ENCODE assay signal across 1 cellular context in the genomic region with DNA sequence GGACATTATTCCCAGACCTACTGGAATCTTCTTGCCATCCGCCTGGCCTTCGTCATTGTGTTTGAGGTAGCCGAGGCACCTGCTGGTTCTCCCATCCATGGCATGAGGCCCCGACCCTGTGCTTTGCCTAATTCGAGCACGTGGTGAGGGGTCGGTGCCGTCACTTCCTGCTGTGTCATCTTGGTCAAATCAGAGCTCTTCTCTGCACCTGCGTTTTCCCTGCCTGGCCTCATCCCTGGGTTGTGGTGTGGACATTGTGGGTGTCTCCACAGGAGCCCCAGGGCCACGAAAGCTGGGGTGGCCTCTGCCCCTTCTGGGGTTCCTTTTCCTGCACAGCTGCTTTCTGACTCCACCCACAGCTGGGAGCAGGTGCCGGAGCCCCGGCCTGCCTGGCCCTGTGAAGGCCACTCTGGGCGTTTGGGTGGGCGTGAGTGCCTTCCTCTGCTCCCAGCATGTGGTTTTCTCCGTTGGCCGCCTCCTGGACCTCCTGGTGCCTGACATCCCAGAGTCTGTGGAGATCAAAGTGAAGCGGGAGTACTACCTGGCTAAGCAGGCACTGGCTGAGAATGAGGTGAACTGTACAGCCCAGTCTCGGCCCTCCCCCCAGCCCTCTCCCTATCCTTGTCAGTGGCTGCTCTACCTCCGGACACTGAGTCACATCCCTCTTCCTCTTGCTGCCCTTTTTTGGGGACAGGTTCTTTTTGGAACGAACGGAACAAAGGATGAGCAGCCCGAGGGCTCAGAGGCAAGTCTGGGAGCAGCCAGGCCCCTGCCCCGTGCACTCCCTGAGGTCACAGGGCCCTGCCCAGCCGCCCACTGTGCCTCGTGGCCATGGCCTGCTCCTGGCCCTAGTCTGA.
TF ChIP-seq lines count a peak whose summit lies in the region.

No MANE protein-coding gene starts in this region.

TF ChIP-seq in K562, 482 proteins besides CTCF, POLR2A, EP300 and RAD21:
- no peak for TF ChIP-seq ZMIZ1 (IDR thresholded peaks at IDR 0.05; ENCODE audit: low read depth in 2 of 2, low read length in 2 of 2)
- TF ChIP-seq, protein P1, sequence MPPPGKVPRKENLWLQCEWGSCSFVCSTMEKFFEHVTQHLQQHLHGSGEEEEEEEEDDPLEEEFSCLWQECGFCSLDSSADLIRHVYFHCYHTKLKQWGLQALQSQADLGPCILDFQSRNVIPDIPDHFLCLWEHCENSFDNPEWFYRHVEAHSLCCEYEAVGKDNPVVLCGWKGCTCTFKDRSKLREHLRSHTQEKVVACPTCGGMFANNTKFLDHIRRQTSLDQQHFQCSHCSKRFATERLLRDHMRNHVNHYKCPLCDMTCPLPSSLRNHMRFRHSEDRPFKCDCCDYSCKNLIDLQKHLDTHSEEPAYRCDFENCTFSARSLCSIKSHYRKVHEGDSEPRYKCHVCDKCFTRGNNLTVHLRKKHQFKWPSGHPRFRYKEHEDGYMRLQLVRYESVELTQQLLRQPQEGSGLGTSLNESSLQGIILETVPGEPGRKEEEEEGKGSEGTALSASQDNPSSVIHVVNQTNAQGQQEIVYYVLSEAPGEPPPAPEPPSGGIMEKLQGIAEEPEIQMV (tag; conservative IDR thresholded peaks at IDR 0.05; ENCODE audit: low read depth) = no peak
- TF ChIP-seq, protein P2, sequence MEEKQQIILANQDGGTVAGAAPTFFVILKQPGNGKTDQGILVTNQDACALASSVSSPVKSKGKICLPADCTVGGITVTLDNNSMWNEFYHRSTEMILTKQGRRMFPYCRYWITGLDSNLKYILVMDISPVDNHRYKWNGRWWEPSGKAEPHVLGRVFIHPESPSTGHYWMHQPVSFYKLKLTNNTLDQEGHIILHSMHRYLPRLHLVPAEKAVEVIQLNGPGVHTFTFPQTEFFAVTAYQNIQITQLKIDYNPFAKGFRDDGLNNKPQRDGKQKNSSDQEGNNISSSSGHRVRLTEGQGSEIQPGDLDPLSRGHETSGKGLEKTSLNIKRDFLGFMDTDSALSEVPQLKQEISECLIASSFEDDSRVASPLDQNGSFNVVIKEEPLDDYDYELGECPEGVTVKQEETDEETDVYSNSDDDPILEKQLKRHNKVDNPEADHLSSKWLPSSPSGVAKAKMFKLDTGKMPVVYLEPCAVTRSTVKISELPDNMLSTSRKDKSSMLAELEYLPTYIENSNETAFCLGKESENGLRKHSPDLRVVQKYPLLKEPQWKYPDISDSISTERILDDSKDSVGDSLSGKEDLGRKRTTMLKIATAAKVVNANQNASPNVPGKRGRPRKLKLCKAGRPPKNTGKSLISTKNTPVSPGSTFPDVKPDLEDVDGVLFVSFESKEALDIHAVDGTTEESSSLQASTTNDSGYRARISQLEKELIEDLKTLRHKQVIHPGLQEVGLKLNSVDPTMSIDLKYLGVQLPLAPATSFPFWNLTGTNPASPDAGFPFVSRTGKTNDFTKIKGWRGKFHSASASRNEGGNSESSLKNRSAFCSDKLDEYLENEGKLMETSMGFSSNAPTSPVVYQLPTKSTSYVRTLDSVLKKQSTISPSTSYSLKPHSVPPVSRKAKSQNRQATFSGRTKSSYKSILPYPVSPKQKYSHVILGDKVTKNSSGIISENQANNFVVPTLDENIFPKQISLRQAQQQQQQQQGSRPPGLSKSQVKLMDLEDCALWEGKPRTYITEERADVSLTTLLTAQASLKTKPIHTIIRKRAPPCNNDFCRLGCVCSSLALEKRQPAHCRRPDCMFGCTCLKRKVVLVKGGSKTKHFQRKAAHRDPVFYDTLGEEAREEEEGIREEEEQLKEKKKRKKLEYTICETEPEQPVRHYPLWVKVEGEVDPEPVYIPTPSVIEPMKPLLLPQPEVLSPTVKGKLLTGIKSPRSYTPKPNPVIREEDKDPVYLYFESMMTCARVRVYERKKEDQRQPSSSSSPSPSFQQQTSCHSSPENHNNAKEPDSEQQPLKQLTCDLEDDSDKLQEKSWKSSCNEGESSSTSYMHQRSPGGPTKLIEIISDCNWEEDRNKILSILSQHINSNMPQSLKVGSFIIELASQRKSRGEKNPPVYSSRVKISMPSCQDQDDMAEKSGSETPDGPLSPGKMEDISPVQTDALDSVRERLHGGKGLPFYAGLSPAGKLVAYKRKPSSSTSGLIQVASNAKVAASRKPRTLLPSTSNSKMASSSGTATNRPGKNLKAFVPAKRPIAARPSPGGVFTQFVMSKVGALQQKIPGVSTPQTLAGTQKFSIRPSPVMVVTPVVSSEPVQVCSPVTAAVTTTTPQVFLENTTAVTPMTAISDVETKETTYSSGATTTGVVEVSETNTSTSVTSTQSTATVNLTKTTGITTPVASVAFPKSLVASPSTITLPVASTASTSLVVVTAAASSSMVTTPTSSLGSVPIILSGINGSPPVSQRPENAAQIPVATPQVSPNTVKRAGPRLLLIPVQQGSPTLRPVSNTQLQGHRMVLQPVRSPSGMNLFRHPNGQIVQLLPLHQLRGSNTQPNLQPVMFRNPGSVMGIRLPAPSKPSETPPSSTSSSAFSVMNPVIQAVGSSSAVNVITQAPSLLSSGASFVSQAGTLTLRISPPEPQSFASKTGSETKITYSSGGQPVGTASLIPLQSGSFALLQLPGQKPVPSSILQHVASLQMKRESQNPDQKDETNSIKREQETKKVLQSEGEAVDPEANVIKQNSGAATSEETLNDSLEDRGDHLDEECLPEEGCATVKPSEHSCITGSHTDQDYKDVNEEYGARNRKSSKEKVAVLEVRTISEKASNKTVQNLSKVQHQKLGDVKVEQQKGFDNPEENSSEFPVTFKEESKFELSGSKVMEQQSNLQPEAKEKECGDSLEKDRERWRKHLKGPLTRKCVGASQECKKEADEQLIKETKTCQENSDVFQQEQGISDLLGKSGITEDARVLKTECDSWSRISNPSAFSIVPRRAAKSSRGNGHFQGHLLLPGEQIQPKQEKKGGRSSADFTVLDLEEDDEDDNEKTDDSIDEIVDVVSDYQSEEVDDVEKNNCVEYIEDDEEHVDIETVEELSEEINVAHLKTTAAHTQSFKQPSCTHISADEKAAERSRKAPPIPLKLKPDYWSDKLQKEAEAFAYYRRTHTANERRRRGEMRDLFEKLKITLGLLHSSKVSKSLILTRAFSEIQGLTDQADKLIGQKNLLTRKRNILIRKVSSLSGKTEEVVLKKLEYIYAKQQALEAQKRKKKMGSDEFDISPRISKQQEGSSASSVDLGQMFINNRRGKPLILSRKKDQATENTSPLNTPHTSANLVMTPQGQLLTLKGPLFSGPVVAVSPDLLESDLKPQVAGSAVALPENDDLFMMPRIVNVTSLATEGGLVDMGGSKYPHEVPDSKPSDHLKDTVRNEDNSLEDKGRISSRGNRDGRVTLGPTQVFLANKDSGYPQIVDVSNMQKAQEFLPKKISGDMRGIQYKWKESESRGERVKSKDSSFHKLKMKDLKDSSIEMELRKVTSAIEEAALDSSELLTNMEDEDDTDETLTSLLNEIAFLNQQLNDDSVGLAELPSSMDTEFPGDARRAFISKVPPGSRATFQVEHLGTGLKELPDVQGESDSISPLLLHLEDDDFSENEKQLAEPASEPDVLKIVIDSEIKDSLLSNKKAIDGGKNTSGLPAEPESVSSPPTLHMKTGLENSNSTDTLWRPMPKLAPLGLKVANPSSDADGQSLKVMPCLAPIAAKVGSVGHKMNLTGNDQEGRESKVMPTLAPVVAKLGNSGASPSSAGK (IDR thresholded peaks at IDR 0.05) = no peak
- TF ChIP-seq PTTG1 (tag; IDR thresholded peaks at IDR 0.05; ENCODE audit: low read depth) = no peak
- no peak for TF ChIP-seq RFX7 (CRISPR knock-in tag; IDR thresholded peaks at IDR 0.05)
- TF ChIP-seq SRSF3 (IDR thresholded peaks at IDR 0.05; ENCODE audit: insufficient read depth, low read length) = no peak
- TF ChIP-seq ZNF217 (CRISPR knock-in tag; IDR thresholded peaks at IDR 0.05) = no peak
- TF ChIP-seq ZKSCAN1 (IDR thresholded peaks at IDR 0.05; ENCODE audit: low read depth, low read length) = no peak
- TF ChIP-seq ZNF830 (CRISPR knock-in tag; IDR thresholded peaks at IDR 0.05) = no peak
- TF ChIP-seq NFE2 (IDR thresholded peaks at IDR 0.05; ENCODE audit: low read depth) = peak; percentile 34; the same call in 1 of the 2 replicates
- TF ChIP-seq ZNF699 (CRISPR knock-in tag; IDR thresholded peaks at IDR 0.05; ENCODE audit: insufficient replicate concordance) = no peak
- 0 out of 2 replicates have a peak, but pooled peaks have one; percentile 5 for TF ChIP-seq RBFOX2 (IDR thresholded peaks at IDR 0.05; ENCODE audit: low read depth, low read length)
- TF ChIP-seq POLR2H (tag; IDR thresholded peaks at IDR 0.05; ENCODE audit: low read depth) = no peak
- no peak for TF ChIP-seq RBM39 (optimal IDR thresholded peaks at IDR 0.05; ENCODE audit: low read depth, low read length)
- no peak for TF ChIP-seq PYGO2 (tag; IDR thresholded peaks at IDR 0.05)
- TF ChIP-seq, protein P3, sequence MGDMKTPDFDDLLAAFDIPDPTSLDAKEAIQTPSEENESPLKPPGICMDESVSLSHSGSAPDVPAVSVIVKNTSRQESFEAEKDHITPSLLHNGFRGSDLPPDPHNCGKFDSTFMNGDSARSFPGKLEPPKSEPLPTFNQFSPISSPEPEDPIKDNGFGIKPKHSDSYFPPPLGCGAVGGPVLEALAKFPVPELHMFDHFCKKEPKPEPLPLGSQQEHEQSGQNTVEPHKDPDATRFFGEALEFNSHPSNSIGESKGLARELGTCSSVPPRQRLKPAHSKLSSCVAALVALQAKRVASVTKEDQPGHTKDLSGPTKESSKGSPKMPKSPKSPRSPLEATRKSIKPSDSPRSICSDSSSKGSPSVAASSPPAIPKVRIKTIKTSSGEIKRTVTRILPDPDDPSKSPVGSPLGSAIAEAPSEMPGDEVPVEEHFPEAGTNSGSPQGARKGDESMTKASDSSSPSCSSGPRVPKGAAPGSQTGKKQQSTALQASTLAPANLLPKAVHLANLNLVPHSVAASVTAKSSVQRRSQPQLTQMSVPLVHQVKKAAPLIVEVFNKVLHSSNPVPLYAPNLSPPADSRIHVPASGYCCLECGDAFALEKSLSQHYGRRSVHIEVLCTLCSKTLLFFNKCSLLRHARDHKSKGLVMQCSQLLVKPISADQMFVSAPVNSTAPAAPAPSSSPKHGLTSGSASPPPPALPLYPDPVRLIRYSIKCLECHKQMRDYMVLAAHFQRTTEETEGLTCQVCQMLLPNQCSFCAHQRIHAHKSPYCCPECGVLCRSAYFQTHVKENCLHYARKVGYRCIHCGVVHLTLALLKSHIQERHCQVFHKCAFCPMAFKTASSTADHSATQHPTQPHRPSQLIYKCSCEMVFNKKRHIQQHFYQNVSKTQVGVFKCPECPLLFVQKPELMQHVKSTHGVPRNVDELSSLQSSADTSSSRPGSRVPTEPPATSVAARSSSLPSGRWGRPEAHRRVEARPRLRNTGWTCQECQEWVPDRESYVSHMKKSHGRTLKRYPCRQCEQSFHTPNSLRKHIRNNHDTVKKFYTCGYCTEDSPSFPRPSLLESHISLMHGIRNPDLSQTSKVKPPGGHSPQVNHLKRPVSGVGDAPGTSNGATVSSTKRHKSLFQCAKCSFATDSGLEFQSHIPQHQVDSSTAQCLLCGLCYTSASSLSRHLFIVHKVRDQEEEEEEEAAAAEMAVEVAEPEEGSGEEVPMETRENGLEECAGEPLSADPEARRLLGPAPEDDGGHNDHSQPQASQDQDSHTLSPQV (IDR thresholded peaks at IDR 0.05) = no peak
- TF ChIP-seq TCF7L2 (IDR thresholded peaks at IDR 0.05; ENCODE audit: low read depth, low read length) = no peak
- peak; percentile 23; the same call in 1 of the 2 replicates for TF ChIP-seq MAX (CRISPR knock-in tag; IDR thresholded peaks at IDR 0.05)
